In genomic region chr21:42654179-42654912, GRCh38 we compare ENCODE assay signal across 8 cellular contexts. TPM values are rescaled to one million over a fixed set of nuclear protein-coding genes. Genes with fewer than 3 reads are reported as not detected.
A peak's percentile ranks its signal among the peaks of the same experiment; 100 is the strongest.
DNase-seq lines count a peak whose midpoint lies in the region; ATAC-seq and TF ChIP-seq lines count a peak whose summit lies in the region.

No MANE protein-coding gene starts in this region.

- H3K27me3 Mint-ChIP-seq in MCF 10A (ENCODE audit: insufficient read depth, unreplicated experiment) (peaks cover 83% of the 10 kb centered on the region), naive B cell (peaks cover 34 to 68% (median 55%) of the 10 kb centered on the region in 3 donors)

- H3K4me3 Mint-ChIP-seq in MCF 10A (ENCODE audit: unreplicated experiment) (no peak overlapping the region), naive B cell (peak overlapping the region; percentile 65 to 94 (median 82))

- TF ChIP-seq CTCF in breast epithelium (IDR thresholded peaks at IDR 0.05) (no peak), MCF 10A (IDR thresholded peaks at IDR 0.05; ENCODE audit: unreplicated experiment) (no peak), colonic mucosa (IDR thresholded peaks at IDR 0.05) (no peak)

- CTCF ChIA-PET in MCF 10A (lab: Yijun Ruan, JAX): interaction anchor here (0.7 to 0.9 kb wide), 2 partner anchors 63 to 438 kb away, joined by 4 read pairs; no protein-coding TSS in a partner anchor

- H3K4me1 Mint-ChIP-seq in MCF 10A (ENCODE audit: insufficient read depth, unreplicated experiment) (peaks cover 6% of the 10 kb centered on the region), naive B cell (peaks cover 26 to 38% (median 31%) of the 10 kb centered on the region in 3 donors)

- H3K9me3 ChIP-seq in breast epithelium (no peaks in the 10 kb centered on the region), colonic mucosa (no peaks in the 10 kb centered on the region)

- H3K36me3 ChIP-seq in breast epithelium: no peaks in the 10 kb centered on the region
- H3K36me3 ChIP-seq in colonic mucosa: no peaks in the 10 kb centered on the region

- H3K4me3 ChIP-seq in breast epithelium (peak overlapping the region; percentile 56 to 93 (median 72)), colonic mucosa (peak overlapping the region; percentile 71)

- DNase-seq in breast epithelium (ENCODE audit: low spot score in 2 of 2) (no peak), MCF 10A (ENCODE audit: unreplicated experiment) (no peak), NCI-H82 treated with DMSO at 0.1 percent for 48 hours (lab: John Stamatoyannopoulos, UW; ENCODE audit: unreplicated experiment) (peak; percentile 35), colonic mucosa (peak; percentile 43), naive B cell (peak; percentile 73), medulla oblongata (ENCODE audit: extremely low spot score) (no peak), SIG-M5 treated with dmso at 0.1 percent for 504 hours (lab: John Stamatoyannopoulos, UW; ENCODE audit: unreplicated experiment) (no peak)

- no peaks in the 10 kb centered on the region for H3K27me3 ChIP-seq in breast epithelium
- H3K27me3 ChIP-seq in colonic mucosa: no peaks in the 10 kb centered on the region

- H3K27ac Mint-ChIP-seq in MCF 10A (ENCODE audit: low read depth, unreplicated experiment) (no peak overlapping the region), naive B cell (peak overlapping the region in 2 of 6 donors; percentile 47 to 65)

- peak overlapping the region; percentile 80 for H3K9ac ChIP-seq in colonic mucosa (ENCODE audit: low read depth in 2 of 2, low read length in 2 of 2)

- ATAC-seq in naive B cell (ENCODE audit: low read depth in 2 of 2) (peak; percentile 68 to 70), HG03520 (IDR thresholded peaks at IDR 0.05; ENCODE audit: unreplicated experiment) (no peak)

- intact Hi-C loops in breast epithelium (cut with DNase I; ENCODE audit: low total_unique reads) (no loop called here), MCF 10A (cut with micrococcal nuclease) (no loop called here), colonic mucosa (cut with DNase I) (loop anchor here (10.0 kb wide), 1 partner anchor 160 kb away; no protein-coding TSS in a partner anchor)

- H3K9me3 Mint-ChIP-seq in MCF 10A (ENCODE audit: unreplicated experiment) (no peaks in the 10 kb centered on the region), naive B cell (no peaks in the 10 kb centered on the region)

- TF ChIP-seq POLR2A in breast epithelium (IDR thresholded peaks at IDR 0.05): no peak

- H3K36me3 Mint-ChIP-seq in MCF 10A (ENCODE audit: insufficient read depth, unreplicated experiment) (no peaks in the 10 kb centered on the region), naive B cell (no peaks in the 10 kb centered on the region)

- no TSS peak for BruUV-seq in MCF 10A (replicated peaks; lab: Mats Ljungman, UMichigan)

- H3K4me1 ChIP-seq in breast epithelium (peaks cover 7 to 12% of the 10 kb centered on the region in 2 donors), colonic mucosa (peaks cover 14% of the 10 kb centered on the region)

- peak overlapping the region in 1 of 2 donors; percentile 65 for H3K27ac ChIP-seq in breast epithelium
- H3K27ac ChIP-seq in colonic mucosa: peak overlapping the region; percentile 57

- POLR2A ChIA-PET in MCF 10A (lab: Yijun Ruan, JAX): interaction anchor here (0.9 kb wide), 1 partner anchor 18 kb away, joined by 3 read pairs; no protein-coding TSS in a partner anchor

RNA-seq across cellular contexts. Expression of gene PDE9A, which starts 0.9 kb away (rescaled TPM):
- total RNA-seq in breast epithelium: 10 to 100 TPM in 2 of 3 donors, 1 to 10 TPM in 1; 3.0 to 14.7 (median 10.5) TPM
- not detected in 2 replicates for total RNA-seq in MCF 10A (2022)
- 10 to 100 TPM; 37.5 to 56.0 TPM for total RNA-seq in colonic mucosa
- polyA plus RNA-seq in naive B cell (ENCODE audit: low read depth in 6 of 6): 1 to 10 TPM in 2 of 6 donors, under 1 TPM in 3, not detected in 1; 0.26 to 1.5 (median 0.79) TPM

Comparison
In these comparisons a context has a peak if more than half of its experiments do, and no peak if none do; other contexts are left out.
1. DNase-seq: peak in NCI-H82 treated with DMSO at 0.1 percent for 48 hours (single experiment), colonic mucosa (single experiment) and naive B cell (single experiment); none in breast epithelium (0 of 2), MCF 10A (single experiment), medulla oblongata (single experiment) and SIG-M5 treated with dmso at 0.1 percent for 504 hours (single experiment).